Comparison of ENCODE assay signal across 8 cellular contexts in the genomic region with DNA sequence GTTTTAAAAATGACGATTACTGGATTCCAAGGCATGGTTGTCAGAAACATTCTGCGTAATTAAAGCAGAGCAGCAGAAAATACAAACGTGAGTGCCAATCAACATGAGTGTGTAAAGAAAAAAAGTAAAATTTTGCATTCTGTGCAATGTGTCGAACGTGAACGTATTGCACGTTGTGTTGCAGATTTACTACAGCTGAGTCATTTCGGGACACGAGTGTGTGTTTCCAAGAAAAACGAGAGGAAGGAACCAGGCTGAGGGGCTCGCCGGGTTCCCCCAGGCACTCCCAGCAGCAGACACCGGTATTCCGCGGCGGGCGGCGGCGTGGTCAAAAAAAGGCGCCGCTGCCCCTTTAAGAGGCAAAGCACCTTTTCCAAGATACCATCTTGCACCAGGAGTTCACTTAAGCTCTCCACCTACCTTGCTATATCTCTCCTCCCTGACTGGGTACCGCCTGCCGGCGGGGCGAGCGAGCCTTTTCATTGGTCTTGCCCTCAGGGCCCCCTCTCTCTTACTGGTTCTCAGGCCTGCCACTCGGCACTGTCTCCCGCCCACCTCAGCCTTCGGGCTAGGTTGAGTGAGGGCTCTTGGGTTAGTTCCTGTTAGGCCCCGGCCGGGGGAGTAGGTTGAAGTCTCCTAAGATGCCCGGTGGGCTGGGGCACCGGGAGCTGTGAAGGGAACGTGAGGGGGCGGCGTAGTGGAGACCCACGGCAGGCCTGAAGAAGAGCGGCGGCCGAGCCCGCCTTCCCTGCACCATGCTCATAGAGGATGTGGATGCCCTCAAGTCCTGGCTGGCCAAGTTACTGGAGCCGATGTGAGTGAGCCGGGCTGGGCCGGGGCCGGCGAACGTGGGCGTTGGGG. TPM values are rescaled to one million over a fixed set of nuclear protein-coding genes. Genes with fewer than 3 reads are reported as not detected.
DNase-seq lines count a peak whose midpoint lies in the region; ATAC-seq and TF ChIP-seq lines count a peak whose summit lies in the region.

A gene with protein sequence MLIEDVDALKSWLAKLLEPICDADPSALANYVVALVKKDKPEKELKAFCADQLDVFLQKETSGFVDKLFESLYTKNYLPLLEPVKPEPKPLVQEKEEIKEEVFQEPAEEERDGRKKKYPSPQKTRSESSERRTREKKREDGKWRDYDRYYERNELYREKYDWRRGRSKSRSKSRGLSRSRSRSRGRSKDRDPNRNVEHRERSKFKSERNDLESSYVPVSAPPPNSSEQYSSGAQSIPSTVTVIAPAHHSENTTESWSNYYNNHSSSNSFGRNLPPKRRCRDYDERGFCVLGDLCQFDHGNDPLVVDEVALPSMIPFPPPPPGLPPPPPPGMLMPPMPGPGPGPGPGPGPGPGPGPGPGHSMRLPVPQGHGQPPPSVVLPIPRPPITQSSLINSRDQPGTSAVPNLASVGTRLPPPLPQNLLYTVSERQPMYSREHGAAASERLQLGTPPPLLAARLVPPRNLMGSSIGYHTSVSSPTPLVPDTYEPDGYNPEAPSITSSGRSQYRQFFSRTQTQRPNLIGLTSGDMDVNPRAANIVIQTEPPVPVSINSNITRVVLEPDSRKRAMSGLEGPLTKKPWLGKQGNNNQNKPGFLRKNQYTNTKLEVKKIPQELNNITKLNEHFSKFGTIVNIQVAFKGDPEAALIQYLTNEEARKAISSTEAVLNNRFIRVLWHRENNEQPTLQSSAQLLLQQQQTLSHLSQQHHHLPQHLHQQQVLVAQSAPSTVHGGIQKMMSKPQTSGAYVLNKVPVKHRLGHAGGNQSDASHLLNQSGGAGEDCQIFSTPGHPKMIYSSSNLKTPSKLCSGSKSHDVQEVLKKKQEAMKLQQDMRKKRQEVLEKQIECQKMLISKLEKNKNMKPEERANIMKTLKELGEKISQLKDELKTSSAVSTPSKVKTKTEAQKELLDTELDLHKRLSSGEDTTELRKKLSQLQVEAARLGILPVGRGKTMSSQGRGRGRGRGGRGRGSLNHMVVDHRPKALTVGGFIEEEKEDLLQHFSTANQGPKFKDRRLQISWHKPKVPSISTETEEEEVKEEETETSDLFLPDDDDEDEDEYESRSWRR (plus strand): TSS at position 595 of the 861 bp plus-strand sequence. CDS start 161 bp downstream, at position 756.

- H3K27me3 Mint-ChIP-seq in activated T-helper 17 cell treated with anti-CD3 and anti-CD28 coated beads, Interleukin-2, amount 50 U/mL, for 72 hours: no peaks in the 10 kb centered on the region
- peaks cover 0 to 2% of the 10 kb centered on the region in 2 donors for H3K27me3 Mint-ChIP-seq in natural killer cell treated with Interleukin-12 subunit alpha and Interleukin-12 subunit beta and Interleukin-15 and Interleukin-18, amount 100 ng/mL, for 72 hours

- H3K4me3 Mint-ChIP-seq in activated T-helper 17 cell treated with anti-CD3 and anti-CD28 coated beads, Interleukin-2, amount 50 U/mL, for 72 hours: no peak within 1 kb of the TSS
- H3K4me3 Mint-ChIP-seq in natural killer cell treated with Interleukin-12 subunit alpha and Interleukin-12 subunit beta and Interleukin-15 and Interleukin-18, amount 100 ng/mL, for 72 hours: no peak within 1 kb of the TSS

- DNase-seq in EL: peak; percentile 98
- peak; percentile 98 for DNase-seq in H4 (ENCODE audit: low spot score)
- peak; percentile 99 for DNase-seq in LoVo (ENCODE audit: low spot score)
- peak; percentile 100 for DNase-seq in RWPE1 (ENCODE audit: low spot score)
- peak; percentile 99 for DNase-seq in fibroblast of the aortic adventitia (ENCODE audit: low read depth)
- DNase-seq in natural killer cell treated with Interleukin-12 subunit alpha and Interleukin-12 subunit beta and Interleukin-15 and Interleukin-18, amount 100 ng/mL, for 72 hours (ENCODE audit: low spot score): peak; percentile 96
- DNase-seq in stimulated activated naive CD8-positive, alpha-beta T cell treated with anti-CD3 and anti-CD28 coated beads, Interleukin-15, Interleukin-2, amounts not matched to agents 100 U/mL and 50 U/mL, for 24 hours: peak; percentile 97

- peak; percentile 99 for ATAC-seq in activated T-helper 17 cell treated with anti-CD3 and anti-CD28 coated beads, Interleukin-2, amount 50 U/mL, for 72 hours (replicated peaks)
- ATAC-seq in natural killer cell treated with Interleukin-12 subunit alpha and Interleukin-12 subunit beta and Interleukin-15 and Interleukin-18, amount 100 ng/mL, for 72 hours: peak; percentile 100
- ATAC-seq in stimulated activated naive CD8-positive, alpha-beta T cell treated with anti-CD3 and anti-CD28 coated beads, Interleukin-15, Interleukin-2, amounts not matched to agents 100 U/mL and 50 U/mL, for 24 hours: peak; percentile 100

- CTCF ChIA-PET in RWPE1 (lab: Yijun Ruan, JAX): no interaction called here

- peaks cover 10% of the 10 kb centered on the region for H3K36me3 Mint-ChIP-seq in activated T-helper 17 cell treated with anti-CD3 and anti-CD28 coated beads, Interleukin-2, amount 50 U/mL, for 72 hours (ENCODE audit: low read depth)
- no peaks in the 10 kb centered on the region for H3K36me3 Mint-ChIP-seq in natural killer cell treated with Interleukin-12 subunit alpha and Interleukin-12 subunit beta and Interleukin-15 and Interleukin-18, amount 100 ng/mL, for 72 hours

- H3K27ac ChIP-seq in RWPE1: peak within 1 kb of the TSS; percentile 83

- H3K4me3 ChIP-seq in fibroblast of the aortic adventitia (ENCODE audit: low read depth, low read length): peak within 1 kb of the TSS; percentile 88

- no peaks in the 10 kb centered on the region for H3K4me1 Mint-ChIP-seq in activated T-helper 17 cell treated with anti-CD3 and anti-CD28 coated beads, Interleukin-2, amount 50 U/mL, for 72 hours
- H3K4me1 Mint-ChIP-seq in natural killer cell treated with Interleukin-12 subunit alpha and Interleukin-12 subunit beta and Interleukin-15 and Interleukin-18, amount 100 ng/mL, for 72 hours (ENCODE audit: low read depth in 2 of 2): peaks cover 0 to 5% of the 10 kb centered on the region in 2 donors

- H3K9me3 Mint-ChIP-seq in activated T-helper 17 cell treated with anti-CD3 and anti-CD28 coated beads, Interleukin-2, amount 50 U/mL, for 72 hours: no peaks in the 10 kb centered on the region
- H3K9me3 Mint-ChIP-seq in natural killer cell treated with Interleukin-12 subunit alpha and Interleukin-12 subunit beta and Interleukin-15 and Interleukin-18, amount 100 ng/mL, for 72 hours: no peaks in the 10 kb centered on the region

- POLR2A ChIA-PET in RWPE1 (lab: Yijun Ruan, JAX; ENCODE audit: low non-redundant PET): interaction anchor here (0.6 kb wide), 1 partner anchor 19 kb away, joined by 3 read pairs; no protein-coding TSS in a partner anchor

- TF ChIP-seq CTCF in RWPE1 (conservative IDR thresholded peaks at IDR 0.05; ENCODE audit: low read depth): no peak
- TF ChIP-seq CTCF in fibroblast of the aortic adventitia (IDR thresholded peaks at IDR 0.05; ENCODE audit: insufficient read depth, low read length): no peak

- H3K27ac Mint-ChIP-seq in activated T-helper 17 cell treated with anti-CD3 and anti-CD28 coated beads, Interleukin-2, amount 50 U/mL, for 72 hours: no peak within 1 kb of the TSS
- no peak within 1 kb of the TSS for H3K27ac Mint-ChIP-seq in natural killer cell treated with Interleukin-12 subunit alpha and Interleukin-12 subunit beta and Interleukin-15 and Interleukin-18, amount 100 ng/mL, for 72 hours

RNA-seq across cellular contexts. Expression of the gene that starts here (rescaled TPM):
- total RNA-seq in H4 (2014; rRNA removed; shearing (Covaris generic)): 11.4 and 15.7 TPM in 2 replicates
- total RNA-seq in activated T-helper 17 cell treated with anti-CD3 and anti-CD28 coated beads, Interleukin-2, amount 50 U/mL, for 72 hours: 10 to 100 TPM; 20.7 to 21.7 TPM
- total RNA-seq in fibroblast of the aortic adventitia (ENCODE audit: low replicate concordance): 6.6 and 28.5 TPM in 2 replicates
- 10 to 100 TPM; 16.6 to 24.7 TPM for total RNA-seq in natural killer cell treated with Interleukin-12 subunit alpha and Interleukin-12 subunit beta and Interleukin-15 and Interleukin-18, amount 100 ng/mL, for 72 hours

Comparison
In these comparisons a context has a peak if more than half of its experiments do, and no peak if none do; other contexts are left out.
1. Peak in every context shown above with its lines: DNase-seq, ATAC-seq, H3K4me3 ChIP-seq and H3K27ac ChIP-seq.